13 cellular contexts compared by ENCODE assay signal in the genomic region with DNA sequence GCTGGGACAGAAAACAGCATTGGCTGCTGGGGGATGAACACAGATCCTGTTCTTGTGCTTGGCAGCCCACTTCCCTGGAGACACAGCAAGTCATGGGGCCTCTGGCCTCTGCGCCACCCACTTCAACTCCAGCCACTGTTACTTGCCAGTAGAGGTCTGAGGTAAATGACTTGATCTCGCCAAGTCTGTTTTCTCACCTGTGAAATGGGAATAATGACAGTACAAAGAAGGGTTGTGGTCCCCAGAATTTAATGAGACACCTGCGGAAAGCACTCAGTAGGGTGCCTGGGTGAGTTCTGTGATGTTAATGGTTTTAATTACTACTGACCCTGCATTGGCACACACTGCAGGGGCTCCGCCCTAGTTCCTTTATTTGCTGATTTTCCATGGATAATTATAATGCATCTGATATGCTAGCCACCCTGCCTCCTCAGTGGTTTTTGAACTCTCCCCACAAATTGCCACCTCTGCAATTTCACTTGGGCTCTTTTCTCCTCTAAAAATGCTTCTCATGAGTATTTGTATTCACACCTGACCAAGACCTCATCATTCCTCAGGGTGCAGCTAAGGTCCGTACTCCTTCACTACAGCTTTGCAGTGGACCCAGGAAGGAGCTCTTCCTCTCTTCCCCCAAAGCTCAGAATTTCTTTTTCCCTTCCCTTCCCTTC.
"Had no signal": no experiment of that assay in that cellular context is flagged by ENCODE, and none has a peak within 500 bp of the region (broad histone marks: within the 10 kb centered on the region; RNA-seq: fewer than 3 reads in every experiment).

No MANE protein-coding gene starts in this region.

- H3K4me1 ChIP-seq: adrenal gland had no signal

- H3K27ac ChIP-seq: adrenal gland, tibial nerve had no signal

- H3K4me3 ChIP-seq: adrenal gland, tibial nerve had no signal

- H3K9me3 ChIP-seq: adrenal gland, tibial nerve had no signal

- DNase-seq: activated CD4-positive, alpha-beta T cell treated with anti-CD3 and anti-CD28 coated beads, Interleukin-2, amount 50 U/mL, for 4 hours; activated CD4-positive, CD25-positive, alpha-beta regulatory T cell treated with anti-CD3 and anti-CD28 coated beads, Interleukin-2, amount 50 U/mL, for 72 hours; activated naive CD4-positive, alpha-beta T cell treated with anti-CD3 and anti-CD28 coated beads, Interleukin-2, amount 50 U/mL, for 16 hours; activated T-cell treated with anti-CD3 and anti-CD28 coated beads, Interleukin-2, amount 50 U/mL, for 1 hour; effector CD4-positive, alpha-beta T cell; kidney; left ventricle myocardium superior; nucleus accumbens; right cardiac atrium; small intestine had no signal

- H3K27me3 ChIP-seq: adrenal gland, tibial nerve had no signal

- H3K36me3 ChIP-seq: adrenal gland, tibial nerve had no signal

- ATAC-seq: right cardiac atrium; stimulated activated memory B cell treated with anti-CD40 and anti-IgM and Interleukin-4, amounts not matched to agents 10 μg/mL and 1 μg/mL and 100 μg/mL, for 72 hours had no signal
